8 cellular contexts compared by ENCODE assay signal in genomic region chr20:60206259-60206658, GRCh38.
DNase-seq lines count a peak whose midpoint lies in the region; ATAC-seq lines count a peak whose summit lies in the region.

No MANE protein-coding gene starts in this region.

- CTCF ChIA-PET in T-cell (lab: Charles Lee) = interaction anchor here in 1 of 2 donors (1.5 kb wide), 1 partner anchor 149 kb away, joined by 5 read pairs; no protein-coding TSS in a partner anchor

- H3K27me3 ChIP-seq in SJCRH30 = peaks cover 18% of the 10 kb centered on the region

- H3K9me3 Mint-ChIP-seq in T-cell = no peaks in the 10 kb centered on the region

- peak; percentile 76 for DNase-seq in Caki2 (ENCODE audit: low read depth)
- DNase-seq in HPDE6-E6E7 (ENCODE audit: extremely low spot score) = peak; percentile 60
- DNase-seq in SJCRH30 = peak; percentile 47 to 69
- DNase-seq in iPS DF 4.7 (ENCODE audit: extremely low read depth, low spot score) = peak; percentile 30
- DNase-seq in stimulated activated naive CD8-positive, alpha-beta T cell treated with anti-CD3 and anti-CD28 coated beads, Interleukin-15, Interleukin-2, amounts not matched to agents 100 U/mL and 50 U/mL, for 24 hours = no peak
- no peak for DNase-seq in T-cell

- no peak for ATAC-seq in stimulated activated naive CD8-positive, alpha-beta T cell treated with anti-CD3 and anti-CD28 coated beads, Interleukin-15, Interleukin-2, amounts not matched to agents 100 U/mL and 50 U/mL, for 24 hours
- no peak for ATAC-seq in GM21737 (IDR thresholded peaks at IDR 0.05; ENCODE audit: unreplicated experiment)
- ATAC-seq in T-cell (replicated peaks in 1 of 4) = no peak
- ATAC-seq in GM18870 (IDR thresholded peaks at IDR 0.05; ENCODE audit: unreplicated experiment) = no peak

- H3K4me1 Mint-ChIP-seq in T-cell = peaks cover 3 to 4% (median 3%) of the 10 kb centered on the region in 3 donors

- H3K27me3 Mint-ChIP-seq in T-cell = peaks cover under 1 to 4% of the 10 kb centered on the region in 2 donors

- no peak overlapping the region for H3K27ac Mint-ChIP-seq in T-cell

- H3K36me3 ChIP-seq in SJCRH30 = no peaks in the 10 kb centered on the region

- H3K4me1 ChIP-seq in SJCRH30 = no peaks in the 10 kb centered on the region

- in situ Hi-C loops in Caki2 (cut with HindIII; ENCODE audit: low pct_unique_long_range_greater_than_20kb, low sequenced_read_pairs) = no loop called here

- no peak overlapping the region for H3K4me3 ChIP-seq in SJCRH30

- H3K9me3 ChIP-seq in SJCRH30 (replicated peaks) = no peaks in the 10 kb centered on the region

- no peak overlapping the region for H3K4me3 Mint-ChIP-seq in T-cell

- POLR2A ChIA-PET in T-cell (lab: Charles Lee) = no interaction called here

- no peak overlapping the region for H3K27ac ChIP-seq in SJCRH30

- H3K36me3 Mint-ChIP-seq in T-cell = peaks cover 2% of the 10 kb centered on the region

Comparison
In these comparisons a context has a peak if more than half of its experiments do, and no peak if none do; other contexts are left out.
1. DNase-seq: peak in Caki2 (single experiment), HPDE6-E6E7 (single experiment), SJCRH30 (2 of 2) and iPS DF 4.7 (single experiment); none in stimulated activated naive CD8-positive, alpha-beta T cell treated with anti-CD3 and anti-CD28 coated beads, Interleukin-15, Interleukin-2, amounts not matched to agents 100 U/mL and 50 U/mL, for 24 hours (single experiment) and T-cell (0 of 34).